Comparison of ENCODE assay signal across 13 cellular contexts in genomic region chr2:231523451-231524266, GRCh38. TPM values are rescaled to one million over a fixed set of nuclear protein-coding genes. Genes with fewer than 3 reads are reported as not detected.
A peak's percentile ranks its signal among the peaks of the same experiment; 100 is the strongest.
DNase-seq lines count a peak whose midpoint lies in the region; ATAC-seq and TF ChIP-seq lines count a peak whose summit lies in the region.
"Had no signal": no experiment of that assay in that cellular context is flagged by ENCODE, and none has a peak within 500 bp of the region (broad histone marks: within the 10 kb centered on the region; RNA-seq: fewer than 3 reads in every experiment).

No MANE protein-coding gene starts in this region.

- no peak overlapping the region for H2BK120ac ChIP-seq in IMR-90 (ENCODE audit: low read depth, low read length)
- H2BK120ac ChIP-seq in neuronal stem cell (ENCODE audit: low read depth, low read length): no peak overlapping the region

- no peak overlapping the region for H2AK9ac ChIP-seq in IMR-90 (replicated peaks; ENCODE audit: low read depth, low read length, poor library complexity)

- TF ChIP-seq CTCF in IMR-90 (conservative IDR thresholded peaks at IDR 0.05; ENCODE audit: low read depth, low read length) (no peak), smooth muscle cell (IDR thresholded peaks at IDR 0.05; ENCODE audit: borderline replicate concordance, insufficient read depth, poor library complexity, severe bottlenecking) (no peak)

- H3K18ac ChIP-seq in IMR-90 (ENCODE audit: low read depth, low read length): peak overlapping the region; percentile 64; the same call in 1 of the 2 replicates
- peak overlapping the region; percentile 25 for H3K18ac ChIP-seq in neuronal stem cell (ENCODE audit: low read length)

- H2BK5ac ChIP-seq in IMR-90 (ENCODE audit: low read depth, low read length, poor library complexity, severe bottlenecking) (no peak overlapping the region), neuronal stem cell (ENCODE audit: low read length) (no peak overlapping the region)

- H2BK15ac ChIP-seq in IMR-90 (ENCODE audit: low read depth, low read length): no peak overlapping the region
- H2BK15ac ChIP-seq in neuronal stem cell (ENCODE audit: low read length): peak overlapping the region; percentile 66

- H3K4me3 ChIP-seq in IMR-90 (ENCODE audit: insufficient read depth, low read depth, low read length) (no peak overlapping the region), adipocyte (ENCODE audit: low read length) (peak overlapping the region; percentile 23), neuronal stem cell (ENCODE audit: low read length in 2 of 2) (no peak overlapping the region), smooth muscle cell (no peak overlapping the region)
- H3K4me3 ChIP-seq: lung, suprapubic skin had no signal

- peaks cover 8% of the 10 kb centered on the region for H3K4me1 ChIP-seq in IMR-90 (ENCODE audit: control insufficient read depth, insufficient read depth, low read length)
- H3K4me1 ChIP-seq in adipocyte (ENCODE audit: control insufficient read depth, insufficient read depth, low read length): peaks cover 35% of the 10 kb centered on the region
- H3K4me1 ChIP-seq in neuronal stem cell (ENCODE audit: control insufficient read depth in 2 of 2, insufficient read depth in 1 of 2, low read depth in 1 of 2, low read length in 2 of 2): peaks cover 0 to 3% of the 10 kb centered on the region in 2 donors
- H3K4me1 ChIP-seq in smooth muscle cell (ENCODE audit: low read depth): no peaks in the 10 kb centered on the region
- H3K4me1 ChIP-seq: suprapubic skin had no signal

- H3K79me1 ChIP-seq in IMR-90 (ENCODE audit: low read depth in 1 of 2, low read length in 2 of 2): no peaks in the 10 kb centered on the region
- H3K79me1 ChIP-seq in neuronal stem cell (ENCODE audit: low read depth, low read length): no peaks in the 10 kb centered on the region

- H3K4me2 ChIP-seq in IMR-90 (ENCODE audit: low read depth, low read length) (no peak overlapping the region; the same call in 1 of the 2 replicates), neuronal stem cell (ENCODE audit: insufficient read depth, low read length, poor library complexity, severe bottlenecking) (no peak overlapping the region), smooth muscle cell (no peak overlapping the region)

- intact Hi-C loops in IMR-90 (cut with micrococcal nuclease): no loop called here

- no TSS peak for BruUV-seq in IMR-90 (replicated peaks; lab: Mats Ljungman, UMichigan)

- dilution Hi-C loops in IMR-90 (cut with HindIII; ENCODE audit: low sequenced_read_pairs, unreplicated experiment): no loop called here

- WGBS in IMR-90 (ENCODE audit: extremely low coverage in 2 of 2, insufficient read length in 1 of 2), 2 experiments: 70% methylated on average over 2 of the region's 10 CpGs; no CpG with 5 or more reads in 1 of the 2 experiments
- no CpG with 5 or more reads among the region's 10 CpGs for WGBS in neuronal stem cell (ENCODE audit: extremely low coverage in 2 of 2, insufficient read length in 2 of 2, insufficient replicate concordance in 1 of 2), 2 donors
- WGBS in smooth muscle cell (ENCODE audit: low lambda C conversion rate): 86% methylated on average over 10 of the region's 10 CpGs

- H4K91ac ChIP-seq in IMR-90 (ENCODE audit: insufficient read depth, low read depth, low read length) (no peak overlapping the region; the same call in 1 of the 2 replicates), neuronal stem cell (ENCODE audit: low read depth, low read length, poor library complexity) (no peak overlapping the region)

- H3K9me3 ChIP-seq in IMR-90 (ENCODE audit: control insufficient read depth, insufficient read depth, low read length) (no peaks in the 10 kb centered on the region), adipocyte (ENCODE audit: control insufficient read depth, low read length) (no peaks in the 10 kb centered on the region), neuronal stem cell (replicated peaks in 1 of 2; ENCODE audit: control insufficient read depth in 2 of 2, insufficient read depth in 1 of 2, low read depth in 1 of 2, low read length in 2 of 2) (peaks cover 0 to 6% of the 10 kb centered on the region in 2 donors), smooth muscle cell (replicated peaks; ENCODE audit: low read depth) (no peaks in the 10 kb centered on the region)
- H3K9me3 ChIP-seq: suprapubic skin had no signal

- no peak for TF ChIP-seq RAD21 in IMR-90 (IDR thresholded peaks at IDR 0.05; ENCODE audit: low read length)

- H2AK5ac ChIP-seq in IMR-90 (ENCODE audit: low read depth, low read length): peak overlapping the region; percentile 39
- peak overlapping the region; percentile 42 for H2AK5ac ChIP-seq in neuronal stem cell (ENCODE audit: low read depth, low read length)

- no peak for TF ChIP-seq POLR2A in IMR-90 (IDR thresholded peaks at IDR 0.05; ENCODE audit: low read depth, low read length)

- H4K20me1 ChIP-seq in IMR-90 (ENCODE audit: insufficient read depth, low read length) (no peaks in the 10 kb centered on the region), smooth muscle cell (ENCODE audit: low read depth) (no peaks in the 10 kb centered on the region)

- 0 out of 2 replicates have a peak overlapping the region, but pooled peaks have one; percentile 1 for H3K14ac ChIP-seq in IMR-90 (replicated peaks; ENCODE audit: low read depth, low read length)
- H3K14ac ChIP-seq in neuronal stem cell (ENCODE audit: low read length): peak overlapping the region; percentile 42

- no peak overlapping the region for H2BK12ac ChIP-seq in neuronal stem cell (ENCODE audit: low read length)

- no peak overlapping the region for H3K4ac ChIP-seq in IMR-90 (ENCODE audit: low read depth, low read length)
- H3K4ac ChIP-seq in neuronal stem cell (ENCODE audit: low read length): no peak overlapping the region

- no peaks in the 10 kb centered on the region for H3F3A ChIP-seq in smooth muscle cell (ENCODE audit: low read depth)

- H3K27ac ChIP-seq in IMR-90 (ENCODE audit: insufficient read depth, low read length): no peak overlapping the region
- H3K27ac ChIP-seq in neuronal stem cell (replicated peaks; ENCODE audit: low read length): no peak overlapping the region
- no peak overlapping the region for H3K27ac ChIP-seq in smooth muscle cell (ENCODE audit: low read depth)
- H3K27ac ChIP-seq: suprapubic skin had no signal

- H3K27me3 ChIP-seq in IMR-90 (ENCODE audit: control insufficient read depth, insufficient read depth, low read length): peaks cover 10% of the 10 kb centered on the region; the same call in 1 of the 2 replicates
- peaks cover 7% of the 10 kb centered on the region for H3K27me3 ChIP-seq in adipocyte (replicated peaks; ENCODE audit: control insufficient read depth, insufficient read depth, low read length)
- H3K27me3 ChIP-seq in neuronal stem cell (ENCODE audit: control insufficient read depth in 3 of 3, insufficient read depth in 3 of 3, low read depth in 1 of 3, low read length in 3 of 3): peaks cover 0 to 28% (median 2%) of the 10 kb centered on the region in 3 experiments
- no peaks in the 10 kb centered on the region for H3K27me3 ChIP-seq in smooth muscle cell (ENCODE audit: low read depth)

- CTCF ChIA-PET in IMR-90 (lab: Yijun Ruan, JAX): no interaction called here

- H4K8ac ChIP-seq in IMR-90 (ENCODE audit: low read depth in 2 of 2, low read length in 2 of 2): no peak overlapping the region
- H4K8ac ChIP-seq in neuronal stem cell (ENCODE audit: low read depth, low read length): no peak overlapping the region

- in situ Hi-C loops in IMR-90 (cut with MboI; ENCODE audit: low sequenced_read_pairs): no loop called here

- no peak overlapping the region for H2BK20ac ChIP-seq in IMR-90 (ENCODE audit: low read depth, low read length)

- H3K9ac ChIP-seq in IMR-90 (ENCODE audit: low read depth, low read length) (no peak overlapping the region), adipocyte (ENCODE audit: low read length) (peak overlapping the region; percentile 7), neuronal stem cell (ENCODE audit: low read depth, low read length, poor library complexity) (peak overlapping the region; percentile 55), smooth muscle cell (ENCODE audit: low read depth) (no peak overlapping the region)

- no peaks in the 10 kb centered on the region; the same call in 1 of the 2 replicates for H3K9me1 ChIP-seq in IMR-90 (ENCODE audit: insufficient read depth, low read length)

- H2AFZ ChIP-seq in IMR-90 (replicated peaks; ENCODE audit: low read length, poor library complexity): no peak overlapping the region
- no peak overlapping the region for H2AFZ ChIP-seq in neuronal stem cell (ENCODE audit: low read length)
- no peak overlapping the region for H2AFZ ChIP-seq in smooth muscle cell (ENCODE audit: low read depth)

- H3K36me3 ChIP-seq in IMR-90 (ENCODE audit: control insufficient read depth, insufficient read depth, low read length) (no peaks in the 10 kb centered on the region), adipocyte (ENCODE audit: control insufficient read depth, insufficient read depth, low read length, severe bottlenecking) (no peaks in the 10 kb centered on the region), neuronal stem cell (replicated peaks in 1 of 2; ENCODE audit: control insufficient read depth in 2 of 2, insufficient read depth in 2 of 2, low read length in 2 of 2) (no peaks in the 10 kb centered on the region), smooth muscle cell (ENCODE audit: low read depth) (no peaks in the 10 kb centered on the region)
- H3K36me3 ChIP-seq: suprapubic skin had no signal

- H3K56ac ChIP-seq in IMR-90 (ENCODE audit: extremely low read depth, insufficient read depth, low read length): no peak overlapping the region

- H3K23ac ChIP-seq in IMR-90 (ENCODE audit: low read depth, low read length) (peak overlapping the region; percentile 10; the same call in 1 of the 2 replicates), neuronal stem cell (ENCODE audit: low read depth, low read length, poor library complexity) (no peak overlapping the region)

- DNase-seq in NK-92 treated with Interleukin-12 subunit alpha and Interleukin-12 subunit beta, amount 100 ng/mL, for 24 hours (lab: John Stamatoyannopoulos, UW): peak; percentile 62
- DNase-seq in NK-92 (lab: John Stamatoyannopoulos, UW; ENCODE audit: unreplicated experiment) (no peak), IMR-90 (no peak), adipocyte (ENCODE audit: low read depth) (no peak), neuronal stem cell (ENCODE audit: low spot score) (no peak), middle frontal gyrus (ENCODE audit: extremely low spot score, low spot score) (no peak), smooth muscle cell (lab: John Stamatoyannopoulos, UW; ENCODE audit: unreplicated experiment) (no peak)
- DNase-seq: 8988T; activated CD4-positive, alpha-beta T cell treated with anti-CD3 and anti-CD28 coated beads for 1 hour; NCI-H345 had no signal

- H4K5ac ChIP-seq in IMR-90 (ENCODE audit: low read depth, low read length): peak overlapping the region; percentile 36; the same call in 1 of the 2 replicates

- no peaks in the 10 kb centered on the region for H3K79me2 ChIP-seq in smooth muscle cell (ENCODE audit: low read depth)

- POLR2A ChIA-PET in IMR-90 (lab: Charles Lee; ENCODE audit: unreplicated experiment): no interaction called here

- ATAC-seq in IMR-90 (ENCODE audit: low read depth) (peak; percentile 28), GM21515 (IDR thresholded peaks at IDR 0.05; ENCODE audit: unreplicated experiment) (no peak)

RNA-seq across cellular contexts. Expression of gene NMUR1, which starts 6.6 kb away (rescaled TPM):
- total RNA-seq in IMR-90 (2012; rRNA removed) (not detected in 2 replicates), smooth muscle cell (not detected in 2 replicates)
- polyA plus RNA-seq in IMR-90 (2012; rRNA removed) (not detected in 2 replicates), smooth muscle cell (not detected in 2 replicates)
- polyA plus RNA-seq in IMR-90 (2012; cell fraction: cytosol; rRNA removed): not detected in 2 replicates
- polyA plus RNA-seq in IMR-90 (2012; cell fraction: nucleus; rRNA removed; ENCODE audit: low replicate concordance): not detected in 2 replicates
- 0.28 TPM for polyA plus RNA-seq in neuronal stem cell (2013, experiment 1 of 2)
- 0.29 TPM for polyA plus RNA-seq in neuronal stem cell (2013, experiment 2 of 2)

RNA-seq across cellular contexts. Expression of gene NCL, which starts 59.4 kb away (rescaled TPM):
- total RNA-seq in IMR-90 (2012; rRNA removed): 289 and 506 TPM in 2 replicates
- 215 and 267 TPM in 2 replicates for polyA plus RNA-seq in IMR-90 (2012; rRNA removed)
- polyA plus RNA-seq in IMR-90 (2012; cell fraction: cytosol; rRNA removed): 29.1 and 31.1 TPM in 2 replicates
- 20.1 and 129 TPM in 2 replicates for polyA plus RNA-seq in IMR-90 (2012; cell fraction: nucleus; rRNA removed; ENCODE audit: low replicate concordance)
- polyA plus RNA-seq in neuronal stem cell (2013, experiment 1 of 2): 370 TPM
- 367 TPM for polyA plus RNA-seq in neuronal stem cell (2013, experiment 2 of 2)
- 106 and 108 TPM in 2 replicates for total RNA-seq in smooth muscle cell
- polyA plus RNA-seq in smooth muscle cell: 219 and 296 TPM in 2 replicates

Comparison
In these comparisons a context has a peak if more than half of its experiments do, and no peak if none do; other contexts are left out.
1. H3K9ac ChIP-seq: peak in adipocyte (single experiment) and neuronal stem cell (single experiment); none in IMR-90 (single experiment) and smooth muscle cell (single experiment).